Comparison of ENCODE assay signal across 1 cellular context in genomic region chr13:40381935-40382764, GRCh38.
TF ChIP-seq lines count a peak whose summit lies in the region.

No MANE protein-coding gene starts in this region.

TF ChIP-seq in liver, 16 proteins besides CTCF, POLR2A, EP300 and RAD21 (continued from another document):
- TF ChIP-seq REST (IDR thresholded peaks at IDR 0.05) = no peak
